18 cellular contexts compared by ENCODE assay signal in the genomic region with DNA sequence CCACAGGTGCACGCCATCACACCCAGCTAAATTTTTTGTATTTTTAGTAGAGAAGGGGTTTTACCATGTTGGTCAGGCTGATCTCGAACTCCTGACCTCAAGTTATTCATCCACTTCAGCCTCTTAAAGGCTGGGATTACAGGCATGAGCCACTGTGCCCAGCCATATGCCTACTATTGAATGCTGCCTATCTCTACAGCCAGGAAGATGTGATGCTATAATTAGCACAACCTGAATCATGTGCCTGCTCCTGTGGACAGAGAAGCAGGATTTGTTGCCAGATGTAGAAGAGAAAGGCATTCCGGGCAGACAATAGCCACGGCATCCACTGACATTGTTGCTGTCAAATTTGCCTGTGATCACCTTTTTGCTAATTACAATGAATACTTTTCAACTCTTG. TPM values are rescaled to one million over a fixed set of nuclear protein-coding genes. Genes with fewer than 3 reads are reported as not detected.
DNase-seq lines count a peak whose midpoint lies in the region; ATAC-seq and TF ChIP-seq lines count a peak whose summit lies in the region.
"Had no signal": no experiment of that assay in that cellular context is flagged by ENCODE, and none has a peak within 500 bp of the region (broad histone marks: within the 10 kb centered on the region; RNA-seq: fewer than 3 reads in every experiment).

No MANE protein-coding gene starts in this region.

- H3K36me3 Mint-ChIP-seq in activated naive CD4-positive, alpha-beta T cell treated with anti-CD3 and anti-CD28 coated beads, Interleukin-2, amount 50 U/mL, for 72 hours, result no peaks in the 10 kb centered on the region
- H3K36me3 Mint-ChIP-seq in activated CD8-positive, alpha-beta memory T cell treated with anti-CD3 and anti-CD28 coated beads, Interleukin-2, amount 10 ng/mL, durations not matched to agents 7 days and 5 days, result no peaks in the 10 kb centered on the region
- H3K36me3 Mint-ChIP-seq: CD4-positive, alpha-beta memory T cell had no signal

- no peaks in the 10 kb centered on the region for H3K9me3 Mint-ChIP-seq in activated naive CD4-positive, alpha-beta T cell treated with anti-CD3 and anti-CD28 coated beads, Interleukin-2, amount 50 U/mL, for 72 hours
- H3K9me3 Mint-ChIP-seq in activated CD8-positive, alpha-beta memory T cell treated with anti-CD3 and anti-CD28 coated beads, Interleukin-2, amount 10 ng/mL, durations not matched to agents 7 days and 5 days (ENCODE audit: low read depth), result no peaks in the 10 kb centered on the region
- H3K9me3 Mint-ChIP-seq: CD4-positive, alpha-beta memory T cell had no signal

- peaks cover 11% of the 10 kb centered on the region for H3K4me1 ChIP-seq in left ventricle myocardium inferior
- H3K4me1 ChIP-seq: BLaER1 had no signal

- no peak for DNase-seq in Right ventricle myocardium superior
- no peak for DNase-seq in cardiac septum (ENCODE audit: low spot score)
- DNase-seq in dermis blood vessel endothelial cell, result peak; percentile 16
- no peak for DNase-seq in left ventricle myocardium inferior
- DNase-seq in activated naive CD4-positive, alpha-beta T cell treated with anti-CD3 and anti-CD28 coated beads, Interleukin-2, amount 50 U/mL, for 72 hours (ENCODE audit: low spot score in 2 of 2), result no peak
- no peak for DNase-seq in activated CD8-positive, alpha-beta memory T cell treated with anti-CD3 and anti-CD28 coated beads, Interleukin-2, amount 10 ng/mL, durations not matched to agents 7 days and 5 days
- DNase-seq: CD4-positive, alpha-beta memory T cell; DMS153; GDM1; GM23248; KG1; NCI-H1417 treated with DMSO at 0.1 percent for 48 hours; NCI-H187 treated with DMSO at 0.1 percent for 48 hours; NCI-H2227 treated with DMSO at 0.1 percent for 48 hours; SHP77 treated with DMSO at 0.1 percent for 48 hours; SK-N-SH had no signal

- H3K4me3 Mint-ChIP-seq in activated CD8-positive, alpha-beta memory T cell treated with anti-CD3 and anti-CD28 coated beads, Interleukin-2, amount 10 ng/mL, durations not matched to agents 7 days and 5 days, result no peak overlapping the region
- H3K4me3 Mint-ChIP-seq: CD4-positive, alpha-beta memory T cell had no signal

- H3K36me3 ChIP-seq in left ventricle myocardium inferior, result no peaks in the 10 kb centered on the region
- H3K36me3 ChIP-seq: BLaER1 had no signal

- H3K4me1 Mint-ChIP-seq in activated CD8-positive, alpha-beta memory T cell treated with anti-CD3 and anti-CD28 coated beads, Interleukin-2, amount 10 ng/mL, durations not matched to agents 7 days and 5 days, result no peaks in the 10 kb centered on the region

- no peaks in the 10 kb centered on the region for H3K27me3 ChIP-seq in left ventricle myocardium inferior (ENCODE audit: low read depth)

- no peaks in the 10 kb centered on the region for H3K9me3 ChIP-seq in left ventricle myocardium inferior (replicated peaks)
- H3K9me3 ChIP-seq: BLaER1 had no signal

- no peak overlapping the region for H3K27ac Mint-ChIP-seq in activated naive CD4-positive, alpha-beta T cell treated with anti-CD3 and anti-CD28 coated beads, Interleukin-2, amount 50 U/mL, for 72 hours
- H3K27ac Mint-ChIP-seq in activated CD8-positive, alpha-beta memory T cell treated with anti-CD3 and anti-CD28 coated beads, Interleukin-2, amount 10 ng/mL, durations not matched to agents 7 days and 5 days, result no peak overlapping the region
- H3K27ac Mint-ChIP-seq: CD4-positive, alpha-beta memory T cell had no signal

- intact Hi-C loops in Right ventricle myocardium superior (cut with DNase I) (no loop called here), cardiac septum (cut with DNase I) (no loop called here), left ventricle myocardium inferior (cut with micrococcal nuclease) (no loop called here)

- no peak for TF ChIP-seq CTCF in left ventricle myocardium inferior (IDR thresholded peaks at IDR 0.05; ENCODE audit: borderline replicate concordance)

- no peak overlapping the region for H3K4me3 ChIP-seq in left ventricle myocardium inferior
- H3K4me3 ChIP-seq: BLaER1, GM23248 had no signal

- peak; percentile 98 for ATAC-seq in Right ventricle myocardium superior (ENCODE audit: poor library complexity)
- ATAC-seq in activated naive CD4-positive, alpha-beta T cell treated with anti-CD3 and anti-CD28 coated beads, Interleukin-2, amount 50 U/mL, for 72 hours, result no peak
- no peak for ATAC-seq in activated CD8-positive, alpha-beta memory T cell treated with anti-CD3 and anti-CD28 coated beads, Interleukin-2, amount 10 ng/mL, durations not matched to agents 7 days and 5 days
- no peak for ATAC-seq in HG03457 (IDR thresholded peaks at IDR 0.05; ENCODE audit: unreplicated experiment)

- H3K27me3 Mint-ChIP-seq in activated CD8-positive, alpha-beta memory T cell treated with anti-CD3 and anti-CD28 coated beads, Interleukin-2, amount 10 ng/mL, durations not matched to agents 7 days and 5 days, result peaks cover 7% of the 10 kb centered on the region

- CTCF ChIA-PET in activated CD8-positive, alpha-beta memory T cell treated with anti-CD3 and anti-CD28 coated beads, Interleukin-2, amount 10 ng/mL, durations not matched to agents 7 days and 5 days (lab: Charles Lee), result no interaction called here

- peak overlapping the region; percentile 39 for H3K27ac ChIP-seq in left ventricle myocardium inferior (replicated peaks)
- H3K27ac ChIP-seq: BLaER1, GM23248 had no signal

RNA-seq across cellular contexts. Expression of gene MLLT3, which starts 24.4 kb away (rescaled TPM):
- total RNA-seq in Right ventricle myocardium superior, result 11.4 TPM
- total RNA-seq in cardiac septum, result 13.3 TPM
- total RNA-seq in dermis blood vessel endothelial cell, result 7.3 and 13.8 TPM in 2 replicates
- 17.5 TPM for total RNA-seq in left ventricle myocardium inferior
- total RNA-seq in activated naive CD4-positive, alpha-beta T cell treated with anti-CD3 and anti-CD28 coated beads, Interleukin-2, amount 50 U/mL, for 72 hours, result 10 to 100 TPM; 43.6 to 54.6 TPM
- total RNA-seq in activated CD8-positive, alpha-beta memory T cell treated with anti-CD3 and anti-CD28 coated beads, Interleukin-2, amount 10 ng/mL, durations not matched to agents 7 days and 5 days, result 10 to 100 TPM; 55.9 to 56.4 TPM

RNA-seq across cellular contexts. Expression of gene FOCAD, which starts 37.4 kb away (rescaled TPM):
- 28.7 TPM for total RNA-seq in Right ventricle myocardium superior
- total RNA-seq in cardiac septum, result 38.3 TPM
- total RNA-seq in dermis blood vessel endothelial cell, result 90.0 and 135 TPM in 2 replicates
- total RNA-seq in left ventricle myocardium inferior, result 29.0 TPM
- 10 to 100 TPM; 25.4 to 27.9 TPM for total RNA-seq in activated naive CD4-positive, alpha-beta T cell treated with anti-CD3 and anti-CD28 coated beads, Interleukin-2, amount 50 U/mL, for 72 hours
- total RNA-seq in activated CD8-positive, alpha-beta memory T cell treated with anti-CD3 and anti-CD28 coated beads, Interleukin-2, amount 10 ng/mL, durations not matched to agents 7 days and 5 days, result 10 to 100 TPM; 32.7 to 37.7 TPM
